ENCODE assay signal across 3 cellular contexts in genomic region chr4:76792418-76792817, GRCh38.
A peak's percentile ranks its signal among the peaks of the same experiment; 100 is the strongest.
TF ChIP-seq lines count a peak whose summit lies in the region.

No MANE protein-coding gene starts in this region.

TF ChIP-seq in A549, 52 proteins besides CTCF, POLR2A, EP300 and RAD21:
- TF ChIP-seq HEYL (CRISPR knock-in tag; IDR thresholded peaks at IDR 0.05) (no peak), HDAC2 (IDR thresholded peaks at IDR 0.05) (no peak), EHF (CRISPR knock-in tag; IDR thresholded peaks at IDR 0.05) (no peak), ESRRA (IDR thresholded peaks at IDR 0.05; ENCODE audit: borderline replicate concordance, low read length) (no peak), NR3C1 (IDR thresholded peaks at IDR 0.05) (no peak), NPAS2 (CRISPR knock-in tag; IDR thresholded peaks at IDR 0.05; ENCODE audit: borderline replicate concordance) (no peak), CEBPB (IDR thresholded peaks at IDR 0.05) (no peak), MAFK (IDR thresholded peaks at IDR 0.05; ENCODE audit: partially characterized antibody) (peak; percentile 76)
TF ChIP-seq in A549: peak in this region for 1.

TF ChIP-seq in IMR-90, 13 proteins besides CTCF, POLR2A, EP300 and RAD21:
- TF ChIP-seq MAFK (IDR thresholded peaks at IDR 0.05; ENCODE audit: low read depth, low read length) (peak; percentile 85), RCOR1 (IDR thresholded peaks at IDR 0.05; ENCODE audit: insufficient replicate concordance, low read length) (no peak)

TF ChIP-seq in H1, 55 proteins besides CTCF, POLR2A, EP300 and RAD21 (continued from another document):
- TF ChIP-seq MAFK (IDR thresholded peaks at IDR 0.05; ENCODE audit: low read depth, low read length), result peak; percentile 27; the same call in 1 of the 2 replicates
